ENCODE assay signal across 18 cellular contexts in the genomic region with DNA sequence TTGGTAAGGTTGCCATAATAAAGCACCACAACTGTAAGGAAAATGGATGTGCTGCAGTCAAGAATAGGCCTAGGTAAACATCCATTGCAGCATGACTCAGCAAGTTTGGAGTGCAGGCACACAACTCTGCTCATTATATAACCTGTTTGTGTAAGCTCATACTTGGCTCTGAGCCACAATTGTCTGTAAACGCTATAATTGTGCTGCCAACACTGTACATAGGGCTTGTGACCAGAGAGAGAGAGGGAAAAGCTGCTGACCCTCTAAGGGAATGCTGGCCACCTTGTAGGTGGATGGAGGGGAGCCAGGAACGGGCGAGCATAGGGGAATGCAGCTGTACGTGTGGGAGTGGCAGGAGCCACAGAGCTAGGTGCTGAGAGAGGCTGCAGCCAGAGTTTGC.
A peak's percentile ranks its signal among the peaks of the same experiment; 100 is the strongest.
DNase-seq lines count a peak whose midpoint lies in the region; ATAC-seq and TF ChIP-seq lines count a peak whose summit lies in the region.
"Had no signal": no experiment of that assay in that cellular context is flagged by ENCODE, and none has a peak within 500 bp of the region (broad histone marks: within the 10 kb centered on the region; RNA-seq: fewer than 3 reads in every experiment).

No MANE protein-coding gene starts in this region.

- H3K4me3 ChIP-seq in retinal pigment epithelial cell (ENCODE audit: low read length): no peak overlapping the region
- H3K4me3 ChIP-seq: gastrocnemius medialis, testis had no signal

- no peaks in the 10 kb centered on the region for H3K4me1 Mint-ChIP-seq in HFFc6 (ENCODE audit: low read depth)
- H3K4me1 Mint-ChIP-seq: activated naive CD8-positive, alpha-beta T cell treated with anti-CD3 and anti-CD28 coated beads for 36 hours had no signal

- H3K36me3 Mint-ChIP-seq in HFFc6 (ENCODE audit: low read depth): no peaks in the 10 kb centered on the region
- H3K36me3 Mint-ChIP-seq: activated naive CD8-positive, alpha-beta T cell treated with anti-CD3 and anti-CD28 coated beads for 36 hours had no signal

- TF ChIP-seq CTCF in retinal pigment epithelial cell (conservative IDR thresholded peaks at IDR 0.05; ENCODE audit: low read depth, low read length) (no peak), HFFc6 (IDR thresholded peaks at IDR 0.05) (no peak)

- no peak overlapping the region for H3K27ac Mint-ChIP-seq in HFFc6
- H3K27ac Mint-ChIP-seq: activated naive CD8-positive, alpha-beta T cell treated with anti-CD3 and anti-CD28 coated beads for 36 hours had no signal

- DNase-seq in NCI-H2227 (lab: John Stamatoyannopoulos, UW; ENCODE audit: unreplicated experiment) (peak; percentile 8), NCI-H2227 treated with DMSO at 0.1 percent for 48 hours (lab: John Stamatoyannopoulos, UW) (no peak), NCI-H2029 (lab: John Stamatoyannopoulos, UW) (peak; percentile 95), dermis microvascular lymphatic vessel endothelial cell (ENCODE audit: low read depth in 2 of 2) (peak; percentile 1 to 19), retinal pigment epithelial cell (ENCODE audit: low read depth) (peak; percentile 7), HFFc6 (no peak), cerebellum (ENCODE audit: low spot score) (no peak)
- DNase-seq: activated CD4-positive, alpha-beta T cell treated with anti-CD3 and anti-CD28 coated beads for 4 hours; activated naive CD8-positive, alpha-beta T cell treated with anti-CD3 and anti-CD28 coated beads for 36 hours; activated T-cell treated with anti-CD3 and anti-CD28 coated beads for 4 hours; Calu3; effector memory CD4-positive, alpha-beta T cell; gastrocnemius medialis; MM.1S; NCI-H526 treated with DMSO at 0.1 percent for 48 hours; right cardiac atrium; testis had no signal

- no peak overlapping the region for H3K4me3 Mint-ChIP-seq in HFFc6
- H3K4me3 Mint-ChIP-seq: activated naive CD8-positive, alpha-beta T cell treated with anti-CD3 and anti-CD28 coated beads for 36 hours had no signal

- no peaks in the 10 kb centered on the region; the same call in 1 of the 2 replicates for H3K27me3 Mint-ChIP-seq in HFFc6 (ENCODE audit: insufficient read depth)
- H3K27me3 Mint-ChIP-seq: activated naive CD8-positive, alpha-beta T cell treated with anti-CD3 and anti-CD28 coated beads for 36 hours had no signal

- H3K9me3 Mint-ChIP-seq in HFFc6: peaks cover 16% of the 10 kb centered on the region

- ATAC-seq in GM18907 (IDR thresholded peaks at IDR 0.05; ENCODE audit: unreplicated experiment): no peak
- ATAC-seq: gastrocnemius medialis, right cardiac atrium had no signal

Comparison
In these comparisons a context has a peak if more than half of its experiments do, and no peak if none do; other contexts are left out.
1. DNase-seq: peak in NCI-H2227 (single experiment), NCI-H2029 (single experiment), dermis microvascular lymphatic vessel endothelial cell (2 of 2) and retinal pigment epithelial cell (single experiment); none in NCI-H2227 treated with DMSO at 0.1 percent for 48 hours (single experiment), HFFc6 (single experiment) and cerebellum (single experiment).